In the genomic region with DNA sequence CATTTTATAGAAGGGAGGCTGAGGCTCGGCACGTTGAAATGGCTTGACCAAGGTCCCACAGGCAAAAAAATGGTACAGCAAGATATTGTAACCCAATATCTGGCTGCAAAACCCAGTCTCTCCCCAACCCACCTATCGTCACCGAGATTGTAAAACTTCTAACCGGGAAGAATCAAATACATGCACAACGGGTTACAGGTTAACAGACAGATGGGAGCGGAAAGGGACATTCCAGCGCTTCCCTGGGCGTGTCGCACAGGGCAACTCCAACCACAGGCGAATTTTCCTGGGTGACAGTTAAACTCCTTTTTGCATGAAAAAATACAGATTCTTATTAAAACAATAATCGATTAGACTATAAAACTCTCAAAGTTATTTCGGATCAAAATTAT, we compare ENCODE assay signal across 8 cellular contexts. TPM values are rescaled to one million over a fixed set of nuclear protein-coding genes. Genes with fewer than 3 reads are reported as not detected.
DNase-seq lines count a peak whose midpoint lies in the region; ATAC-seq and TF ChIP-seq lines count a peak whose summit lies in the region.

No MANE protein-coding gene starts in this region.

- intact Hi-C loops in CD8-positive, alpha-beta T cell (cut with DNase I, micrococcal nuclease), result loop anchor here (1.0 to 2.0 kb wide), 4 partner anchors 30 to 481 kb away; a partner anchor contains a TSS
- intact Hi-C loops in left colon (cut with DNase I, micrococcal nuclease), result no loop called here

- H3K4me3 ChIP-seq in CD8-positive, alpha-beta T cell (ENCODE audit: low read depth, low read length), result peak overlapping the region; percentile 92
- H3K4me3 ChIP-seq in brain microvascular endothelial cell (ENCODE audit: low read depth, low read length) (peak overlapping the region; percentile 54), subcutaneous abdominal adipose tissue (ENCODE audit: low read depth in 1 of 5, low read length in 5 of 5) (peak overlapping the region; percentile 71 to 90 (median 81))

- H3K27me3 ChIP-seq in CD8-positive, alpha-beta T cell (ENCODE audit: insufficient read depth, low read length), result no peaks in the 10 kb centered on the region
- H3K27me3 ChIP-seq in brain microvascular endothelial cell (replicated peaks), result no peaks in the 10 kb centered on the region
- H3K27me3 ChIP-seq in subcutaneous abdominal adipose tissue (ENCODE audit: control insufficient read depth in 5 of 5, insufficient read depth in 4 of 5, low read length in 5 of 5), result no peaks in the 10 kb centered on the region

- peak overlapping the region; percentile 78 to 88 (median 84) for H3K9ac ChIP-seq in subcutaneous abdominal adipose tissue (ENCODE audit: low read length in 5 of 5)

- H3K9me3 Mint-ChIP-seq in CD8-positive, alpha-beta T cell, result no peaks in the 10 kb centered on the region

- H3K4me3 Mint-ChIP-seq in CD8-positive, alpha-beta T cell, result peak overlapping the region; percentile 91

- ATAC-seq in CD8-positive, alpha-beta T cell, result no peak
- ATAC-seq in GM21526 (IDR thresholded peaks at IDR 0.05; ENCODE audit: low FRiP score, unreplicated experiment) (peak; percentile 13), left colon (peak; percentile 68), HG03571 (IDR thresholded peaks at IDR 0.05; ENCODE audit: unreplicated experiment) (no peak), GM21786 (IDR thresholded peaks at IDR 0.05; ENCODE audit: unreplicated experiment) (no peak)

- POLR2A ChIA-PET in CD8-positive, alpha-beta T cell (lab: Charles Lee), result interaction anchor here (0.7 to 1.5 kb wide), 2 partner anchors 8 to 31 kb away, joined by 3 to 10 read pairs; a partner anchor contains a TSS

- peaks cover 2% of the 10 kb centered on the region for H3K36me3 Mint-ChIP-seq in CD8-positive, alpha-beta T cell

- CTCF ChIA-PET in CD8-positive, alpha-beta T cell (lab: Charles Lee), result interaction anchor here (1.0 kb wide), 1 partner anchor 8 kb away, joined by 3 read pairs; no protein-coding TSS in a partner anchor

- no peak for DNase-seq in CD8-positive, alpha-beta T cell
- peak; percentile 24 to 40 for DNase-seq in Kasumi-1 (lab: John Stamatoyannopoulos, UW)
- DNase-seq in brain microvascular endothelial cell, result peak; percentile 26
- peak; percentile 69 to 81 for DNase-seq in left colon

- peaks cover 46% of the 10 kb centered on the region for H3K4me1 Mint-ChIP-seq in CD8-positive, alpha-beta T cell (ENCODE audit: low read depth)

- in situ Hi-C loops in brain microvascular endothelial cell (cut with HindIII; ENCODE audit: low pct_ligation_motif_present, low sequenced_read_pairs), result no loop called here

- H3K27ac Mint-ChIP-seq in CD8-positive, alpha-beta T cell, result peak overlapping the region; percentile 91

- no peaks in the 10 kb centered on the region for H3K27me3 Mint-ChIP-seq in CD8-positive, alpha-beta T cell (ENCODE audit: low read depth)

- no peak for TF ChIP-seq CTCF in CD8-positive, alpha-beta T cell (IDR thresholded peaks at IDR 0.05)
- TF ChIP-seq CTCF in brain microvascular endothelial cell (IDR thresholded peaks at IDR 0.05; ENCODE audit: low read depth, low read length, missing control alignments), result no peak

- H3K4me1 ChIP-seq in CD8-positive, alpha-beta T cell (ENCODE audit: insufficient read depth, low read length), result peaks cover 36% of the 10 kb centered on the region
- H3K4me1 ChIP-seq in subcutaneous abdominal adipose tissue (ENCODE audit: control insufficient read depth in 5 of 5, insufficient read depth in 5 of 5, low read length in 5 of 5), result peaks cover 6 to 48% (median 32%) of the 10 kb centered on the region in 5 donors

- H3K36me3 ChIP-seq in CD8-positive, alpha-beta T cell (ENCODE audit: insufficient read depth, low read length), result no peaks in the 10 kb centered on the region
- no peaks in the 10 kb centered on the region for H3K36me3 ChIP-seq in brain microvascular endothelial cell (replicated peaks)
- H3K36me3 ChIP-seq in subcutaneous abdominal adipose tissue (ENCODE audit: control insufficient read depth in 5 of 5, insufficient read depth in 5 of 5, low read length in 5 of 5), result no peaks in the 10 kb centered on the region

- H3K27ac ChIP-seq in CD8-positive, alpha-beta T cell (ENCODE audit: low read depth, low read length), result peak overlapping the region; percentile 67
- H3K27ac ChIP-seq in brain microvascular endothelial cell (peak overlapping the region; percentile 77), subcutaneous abdominal adipose tissue (ENCODE audit: low read depth, low read length) (peak overlapping the region; percentile 90)

- no peaks in the 10 kb centered on the region for H3K9me3 ChIP-seq in CD8-positive, alpha-beta T cell (ENCODE audit: low read length)
- H3K9me3 ChIP-seq in subcutaneous abdominal adipose tissue (ENCODE audit: control insufficient read depth in 5 of 5, low read length in 5 of 5), result no peaks in the 10 kb centered on the region

RNA-seq across cellular contexts. Expression of a gene that starts 31.8 kb away (rescaled TPM):
- total RNA-seq in CD8-positive, alpha-beta T cell, result 100 to 1,000 TPM; 595 to 598 TPM
- 100 to 1,000 TPM; 184 to 199 TPM for total RNA-seq in left colon

Comparison
In these comparisons a context has a peak if more than half of its experiments do, and no peak if none do; other contexts are left out.
1. ATAC-seq: peak in GM21526 (single experiment) and left colon (single experiment); none in CD8-positive, alpha-beta T cell (single experiment), HG03571 (single experiment) and GM21786 (single experiment).
2. DNase-seq: peak in Kasumi-1 (2 of 2), brain microvascular endothelial cell (single experiment) and left colon (2 of 2); none in CD8-positive, alpha-beta T cell (0 of 7).
3. intact Hi-C loops: an anchor here in CD8-positive, alpha-beta T cell (1.0 to 2.0 kb wide); none called in left colon.
4. Peak in every context shown above with its lines, with median percentiles within 50 percentile points of each other: H3K27ac ChIP-seq and H3K4me3 ChIP-seq.